ENCODE assay signal across 19 cellular contexts in genomic region chr17:46046957-46047356, GRCh38. TPM values are rescaled to one million over a fixed set of nuclear protein-coding genes. Genes with fewer than 3 reads are reported as not detected.
A peak's percentile ranks its signal among the peaks of the same experiment; 100 is the strongest.
DNase-seq lines count a peak whose midpoint lies in the region; ATAC-seq and TF ChIP-seq lines count a peak whose summit lies in the region.
"Had no signal": no experiment of that assay in that cellular context is flagged by ENCODE, and none has a peak within 500 bp of the region (broad histone marks: within the 10 kb centered on the region; RNA-seq: fewer than 3 reads in every experiment).

No MANE protein-coding gene starts in this region.

- no peak for DNase-seq in CD4-positive, alpha-beta T cell
- DNase-seq in NCI-H69 (lab: John Stamatoyannopoulos, UW) (peak; percentile 68), fibroblast of lung (ENCODE audit: low read depth in 2 of 2) (peak; percentile 22 to 35), NCI-H510A (lab: John Stamatoyannopoulos, UW) (no peak), GM03348 (ENCODE audit: low spot score) (no peak), hippocampal formation (lab: John Stamatoyannopoulos, UW) (no peak)
- DNase-seq in activated T-cell treated with anti-CD3 and anti-CD28 coated beads, Interleukin-2, amount 50 U/mL, for 48 hours = no peak
- DNase-seq: activated CD4-positive, alpha-beta memory T cell treated with anti-CD3 and anti-CD28 coated beads, Interleukin-2, amount 10 ng/mL, durations not matched to agents 7 days and 5 days; HCEC 1CT; immature natural killer cell; NCI-H1105; occipital lobe; stimulated activated naive CD8-positive, alpha-beta T cell treated with anti-CD3 and anti-CD28 coated beads, Interleukin-15, Interleukin-2, amounts not matched to agents 100 U/mL and 50 U/mL, for 24 hours had no signal

- ATAC-seq in CD4-positive, alpha-beta T cell (ENCODE audit: poor library complexity) = no peak
- ATAC-seq: activated T-helper 17 cell treated with anti-CD3 and anti-CD28 coated beads, Interleukin-2, amount 50 U/mL, for 72 hours; gastroesophageal sphincter; stimulated activated naive CD8-positive, alpha-beta T cell treated with anti-CD3 and anti-CD28 coated beads, Interleukin-15, Interleukin-2, amounts not matched to agents 100 U/mL and 50 U/mL, for 24 hours had no signal

- no peaks in the 10 kb centered on the region for H3K27me3 ChIP-seq in CD4-positive, alpha-beta T cell (ENCODE audit: control insufficient read depth, insufficient read depth, low read length)
- H3K27me3 ChIP-seq in fibroblast of lung (ENCODE audit: control insufficient read depth, insufficient read depth, low read length) (no peaks in the 10 kb centered on the region), neutrophil (no peaks in the 10 kb centered on the region)
- H3K27me3 ChIP-seq: gastroesophageal sphincter had no signal

- no peak overlapping the region for H3K9ac ChIP-seq in fibroblast of lung (ENCODE audit: insufficient read depth, low read length)

- no peak overlapping the region for H3K4me3 Mint-ChIP-seq in CD4-positive, alpha-beta T cell
- H3K4me3 Mint-ChIP-seq: activated CD4-positive, alpha-beta memory T cell treated with anti-CD3 and anti-CD28 coated beads, Interleukin-2, amount 10 ng/mL, durations not matched to agents 7 days and 5 days; activated T-helper 17 cell treated with anti-CD3 and anti-CD28 coated beads, Interleukin-2, amount 50 U/mL, for 72 hours; immature natural killer cell; mesothelial cell of epicardium had no signal

- H3K4me1 ChIP-seq in fibroblast of lung (ENCODE audit: control insufficient read depth, extremely low read depth, insufficient read depth, low read length) (peaks cover 2% of the 10 kb centered on the region), neutrophil (ENCODE audit: control insufficient read depth in 1 of 2, insufficient read depth in 1 of 2, low read depth in 1 of 2, low read length in 1 of 2) (peaks cover 4 to 5% of the 10 kb centered on the region in 2 experiments)

- no peak overlapping the region for H3K4me3 ChIP-seq in fibroblast of lung (replicated peaks in 1 of 4; ENCODE audit: control extremely low read depth in 1 of 4, insufficient read depth in 1 of 4, low read depth in 3 of 4, low read length in 4 of 4)
- H3K4me3 ChIP-seq in neutrophil (ENCODE audit: low read depth in 1 of 2, low read length in 1 of 2) = no peak overlapping the region
- H3K4me3 ChIP-seq: gastroesophageal sphincter had no signal

- peaks cover 5% of the 10 kb centered on the region for H3K36me3 ChIP-seq in fibroblast of lung (ENCODE audit: control insufficient read depth, insufficient read depth, low read length)
- H3K36me3 ChIP-seq in neutrophil = peaks cover 79% of the 10 kb centered on the region

- TF ChIP-seq CTCF in CD4-positive, alpha-beta T cell (IDR thresholded peaks at IDR 0.05) = no peak
- TF ChIP-seq CTCF in fibroblast of lung (conservative IDR thresholded peaks at IDR 0.05 in 1 of 2, IDR thresholded peaks at IDR 0.05 in 1 of 2; ENCODE audit: low read depth in 1 of 2, low read length in 2 of 2) (no peak), neutrophil (IDR thresholded peaks at IDR 0.05) (no peak)

- no peak overlapping the region for H3K4me2 ChIP-seq in fibroblast of lung (ENCODE audit: extremely low read depth, insufficient read depth, low read length)

- intact Hi-C loops in CD4-positive, alpha-beta T cell (cut with DNase I, micrococcal nuclease) = no loop called here

- H3K9me3 ChIP-seq in CD4-positive, alpha-beta T cell (ENCODE audit: control insufficient read depth, low read length) = no peaks in the 10 kb centered on the region
- H3K9me3 ChIP-seq in fibroblast of lung (ENCODE audit: control insufficient read depth, insufficient read depth, low read depth, low read length) (no peaks in the 10 kb centered on the region), neutrophil (no peaks in the 10 kb centered on the region)
- H3K9me3 ChIP-seq: gastroesophageal sphincter had no signal

- peak overlapping the region; percentile 39 for H3K27ac Mint-ChIP-seq in CD4-positive, alpha-beta T cell
- H3K27ac Mint-ChIP-seq: activated CD4-positive, alpha-beta memory T cell treated with anti-CD3 and anti-CD28 coated beads, Interleukin-2, amount 10 ng/mL, durations not matched to agents 7 days and 5 days; activated T-helper 17 cell treated with anti-CD3 and anti-CD28 coated beads, Interleukin-2, amount 50 U/mL, for 72 hours had no signal

- H3K27ac ChIP-seq in CD4-positive, alpha-beta T cell (ENCODE audit: low read depth, low read length) = no peak overlapping the region
- no peak overlapping the region for H3K27ac ChIP-seq in fibroblast of lung (ENCODE audit: insufficient read depth, low read length)
- H3K27ac ChIP-seq in neutrophil = peak overlapping the region; percentile 4
- H3K27ac ChIP-seq: C4-2B had no signal

- no peaks in the 10 kb centered on the region for H3K9me3 Mint-ChIP-seq in CD4-positive, alpha-beta T cell
- H3K9me3 Mint-ChIP-seq: activated CD4-positive, alpha-beta memory T cell treated with anti-CD3 and anti-CD28 coated beads, Interleukin-2, amount 10 ng/mL, durations not matched to agents 7 days and 5 days; activated T-helper 17 cell treated with anti-CD3 and anti-CD28 coated beads, Interleukin-2, amount 50 U/mL, for 72 hours; immature natural killer cell; mesothelial cell of epicardium had no signal

- H3K27me3 Mint-ChIP-seq in CD4-positive, alpha-beta T cell = no peaks in the 10 kb centered on the region
- H3K27me3 Mint-ChIP-seq: activated CD4-positive, alpha-beta memory T cell treated with anti-CD3 and anti-CD28 coated beads, Interleukin-2, amount 10 ng/mL, durations not matched to agents 7 days and 5 days; activated T-helper 17 cell treated with anti-CD3 and anti-CD28 coated beads, Interleukin-2, amount 50 U/mL, for 72 hours had no signal

- H4K20me1 ChIP-seq in fibroblast of lung (ENCODE audit: control insufficient read depth, extremely low read depth, insufficient read depth, low read length) = no peaks in the 10 kb centered on the region

- peaks cover 27% of the 10 kb centered on the region for H3K4me1 Mint-ChIP-seq in CD4-positive, alpha-beta T cell (ENCODE audit: low read depth)

- peaks cover 90% of the 10 kb centered on the region for H3K36me3 Mint-ChIP-seq in CD4-positive, alpha-beta T cell (ENCODE audit: low read depth)

- POLR2A ChIA-PET in CD4-positive, alpha-beta T cell (lab: Charles Lee) = interaction anchor here (1.2 kb wide), 1 partner anchor 12 kb away, joined by 3 read pairs; no protein-coding TSS in a partner anchor

- CTCF ChIA-PET in CD4-positive, alpha-beta T cell (lab: Charles Lee) = interaction anchor here (0.6 kb wide), 1 partner anchor 88 kb away, joined by 3 read pairs; no protein-coding TSS in a partner anchor

- no peak overlapping the region for H2AFZ ChIP-seq in fibroblast of lung (ENCODE audit: low read length)

- H3K79me2 ChIP-seq in fibroblast of lung (ENCODE audit: control insufficient read depth, insufficient read depth, low read length) = no peaks in the 10 kb centered on the region

RNA-seq across cellular contexts. Expression of gene STH, which starts 47.9 kb away (rescaled TPM):
- total RNA-seq in CD4-positive, alpha-beta T cell = not detected
- total RNA-seq in fibroblast of lung = not detected in 2 replicates
- polyA plus RNA-seq in fibroblast of lung = not detected in 2 replicates
- polyA plus RNA-seq in fibroblast of lung (2012) = not detected in 2 replicates
- polyA minus RNA-seq in fibroblast of lung (ENCODE audit: low replicate concordance) = not detected in 2 replicates
- total RNA-seq: activated CD4-positive, alpha-beta memory T cell treated with anti-CD3 and anti-CD28 coated beads, Interleukin-2, amount 10 ng/mL, durations not matched to agents 7 days and 5 days; activated T-helper 17 cell treated with anti-CD3 and anti-CD28 coated beads, Interleukin-2, amount 50 U/mL, for 72 hours; G401; gastroesophageal sphincter; mesothelial cell of epicardium had no signal
- polyA plus RNA-seq: immature natural killer cell had no signal

Comparison
In these comparisons a context has a peak if more than half of its experiments do, and no peak if none do; other contexts are left out.
1. DNase-seq: peak in NCI-H69 (single experiment) and fibroblast of lung (2 of 2); none in CD4-positive, alpha-beta T cell (0 of 10), activated T-cell treated with anti-CD3 and anti-CD28 coated beads, Interleukin-2, amount 50 U/mL, for 48 hours (0 of 2), NCI-H510A (single experiment), GM03348 (single experiment) and hippocampal formation (0 of 2).